Comparison of ENCODE assay signal across 29 cellular contexts in genomic region chr1:46087891-46088290, GRCh38. TPM values are rescaled to one million over a fixed set of nuclear protein-coding genes. Genes with fewer than 3 reads are reported as not detected.
DNase-seq lines count a peak whose midpoint lies in the region; ATAC-seq and TF ChIP-seq lines count a peak whose summit lies in the region.
"Had no signal": no experiment of that assay in that cellular context is flagged by ENCODE, and none has a peak within 500 bp of the region (broad histone marks: within the 10 kb centered on the region; RNA-seq: fewer than 3 reads in every experiment).

No MANE protein-coding gene starts in this region.

- H3K27ac ChIP-seq in GM23248: no peak overlapping the region
- H3K27ac ChIP-seq in right atrium auricular region: no peak overlapping the region
- H3K27ac ChIP-seq: A549, C4-2B, RWPE1, SK-N-MC had no signal

- H3K36me3 ChIP-seq in GM23248 (ENCODE audit: low read depth): no peaks in the 10 kb centered on the region
- no peaks in the 10 kb centered on the region for H3K36me3 ChIP-seq in right atrium auricular region

- no peaks in the 10 kb centered on the region for H3K79me2 ChIP-seq in GM23248 (ENCODE audit: insufficient read depth)

- no peaks in the 10 kb centered on the region for H3K9me2 ChIP-seq in GM23248 (ENCODE audit: insufficient read depth)

- H3K9me3 ChIP-seq in GM23248 (ENCODE audit: low read depth) (no peaks in the 10 kb centered on the region), T-helper 17 cell (ENCODE audit: control insufficient read depth, low read length, poor library complexity, severe bottlenecking) (no peaks in the 10 kb centered on the region), right atrium auricular region (no peaks in the 10 kb centered on the region)
- H3K9me3 ChIP-seq: A549, Caco-2 had no signal

- H3K4me1 Mint-ChIP-seq in T-helper 17 cell (peaks cover 5% of the 10 kb centered on the region), nephron progenitor cell (no peaks in the 10 kb centered on the region)
- H3K4me1 Mint-ChIP-seq: B cell, GM23338, IgD-negative memory B cell had no signal

- H3K27me3 Mint-ChIP-seq in T-helper 17 cell: peaks cover 14% of the 10 kb centered on the region
- no peaks in the 10 kb centered on the region for H3K27me3 Mint-ChIP-seq in nephron progenitor cell (ENCODE audit: low read depth, poor library complexity)
- H3K27me3 Mint-ChIP-seq: B cell, IgD-negative memory B cell had no signal

- H3K27me3 ChIP-seq in GM23248 (replicated peaks; ENCODE audit: insufficient read depth): no peaks in the 10 kb centered on the region
- no peaks in the 10 kb centered on the region for H3K27me3 ChIP-seq in right atrium auricular region

- H3K36me3 Mint-ChIP-seq in T-helper 17 cell (ENCODE audit: low read depth): peaks cover 6% of the 10 kb centered on the region
- H3K36me3 Mint-ChIP-seq in nephron progenitor cell (ENCODE audit: low read depth): peaks cover 68% of the 10 kb centered on the region
- H3K36me3 Mint-ChIP-seq: CD8-positive, alpha-beta T cell; IgD-negative memory B cell had no signal

- 88 to 92% methylated on average over 1 of the region's 1 CpG for WGBS in GM23248 (ENCODE audit: low coverage in 1 of 2, low lambda C conversion rate in 2 of 2, missing lambda C conversion rate in 2 of 2), 2 experiments

- DNase-seq in GM23248 (peak; percentile 1), T-helper 17 cell (no peak), fibroblast of mammary gland (ENCODE audit: low read depth) (peak; percentile 58), nephron progenitor cell (no peak), right atrium auricular region (ENCODE audit: low spot score) (no peak), NCI-H1092 (lab: John Stamatoyannopoulos, UW) (no peak), NCI-H2029 treated with DMSO at 0.1 percent for 48 hours (lab: John Stamatoyannopoulos, UW) (no peak)
- DNase-seq: Caco-2; CD8-positive, alpha-beta T cell; DMS 273 treated with DMSO at 0.1 percent for 48 hours; DMS79 treated with DMSO at 0.1 percent for 48 hours; H9; Karpas-422; MV-4-11; NCI-H1105 treated with DMSO at 0.1 percent for 48 hours; NCI-H146; NCI-H1930; NCI-H446; NCI-H526; SHP77 treated with DMSO at 0.1 percent for 48 hours had no signal

- no peak overlapping the region for H2AFZ ChIP-seq in GM23248
- H2AFZ ChIP-seq: GM23338 had no signal

- no peak overlapping the region for H3K4me2 ChIP-seq in GM23248 (ENCODE audit: unreplicated experiment)
- H3K4me2 ChIP-seq: A549, GM23338 had no signal

- in situ Hi-C loops in GM23248 (cut with MboI): no loop called here

- peaks cover 20% of the 10 kb centered on the region; the same call in 1 of the 2 replicates for H3F3A ChIP-seq in GM23248 (ENCODE audit: insufficient read depth)

- H3K4me3 Mint-ChIP-seq in T-helper 17 cell (no peak overlapping the region), nephron progenitor cell (no peak overlapping the region)
- H3K4me3 Mint-ChIP-seq: B cell; CD8-positive, alpha-beta T cell; GM23338; H9; IgD-negative memory B cell had no signal

- no peak for ATAC-seq in T-helper 17 cell
- no peak for ATAC-seq in GM19395 (IDR thresholded peaks at IDR 0.05; ENCODE audit: unreplicated experiment)
- ATAC-seq: A549; CD8-positive, alpha-beta T cell; GM23338; Panc1 had no signal

- H3K9me3 Mint-ChIP-seq in nephron progenitor cell: peaks cover 17% of the 10 kb centered on the region
- H3K9me3 Mint-ChIP-seq: CD8-positive, alpha-beta T cell; GM23338; H9 had no signal

- no peaks in the 10 kb centered on the region for H4K20me1 ChIP-seq in GM23248 (ENCODE audit: insufficient read depth)

- H3K4me3 ChIP-seq in GM23248: no peak overlapping the region
- no peak overlapping the region for H3K4me3 ChIP-seq in fibroblast of mammary gland (ENCODE audit: control insufficient read depth, low read depth, low read length)
- no peak overlapping the region for H3K4me3 ChIP-seq in right atrium auricular region
- H3K4me3 ChIP-seq: A549, GM23338, SK-N-MC had no signal

- peaks cover 17% of the 10 kb centered on the region for H3K4me1 ChIP-seq in GM23248 (ENCODE audit: insufficient read depth)
- H3K4me1 ChIP-seq in right atrium auricular region: peaks cover 0 to 11% of the 10 kb centered on the region in 2 donors
- H3K4me1 ChIP-seq: Caco-2 had no signal

- no peak overlapping the region for H3K9ac ChIP-seq in GM23248

- TF ChIP-seq CTCF in fibroblast of mammary gland (conservative IDR thresholded peaks at IDR 0.05; ENCODE audit: control insufficient read depth, insufficient read depth, low read depth, low read length): no peak
- no peak for TF ChIP-seq CTCF in nephron progenitor cell (IDR thresholded peaks at IDR 0.05)
- TF ChIP-seq CTCF in right atrium auricular region (IDR thresholded peaks at IDR 0.05): no peak

- H3K27ac Mint-ChIP-seq in T-helper 17 cell: peak overlapping the region; percentile 34
- peak overlapping the region; percentile 33 for H3K27ac Mint-ChIP-seq in nephron progenitor cell
- H3K27ac Mint-ChIP-seq: B cell; CD8-positive, alpha-beta T cell; GM23338; H9; IgD-negative memory B cell had no signal

RNA-seq across cellular contexts. Expression of gene PIK3R3, which starts 44.5 kb away (rescaled TPM):
- 0.76 and 1.9 TPM in 2 replicates for total RNA-seq in GM23248 (2014; rRNA removed; shearing (Covaris generic))
- polyA plus RNA-seq in GM23248 (2016; fragmentation: Nextera tagmentation; extraction: Ambion mirVana): 1.3 and 1.6 TPM in 2 replicates
- total RNA-seq in T-helper 17 cell (under 1 TPM; 0.32 to 0.47 TPM), right atrium auricular region (10 to 100 TPM; 24.3 to 35.3 TPM)

Comparison
In these comparisons a context has a peak if more than half of its experiments do, and no peak if none do; other contexts are left out.
1. DNase-seq: peak in GM23248 (single experiment) and fibroblast of mammary gland (single experiment); none in T-helper 17 cell (0 of 3), nephron progenitor cell (single experiment), right atrium auricular region (single experiment), NCI-H1092 (single experiment) and NCI-H2029 treated with DMSO at 0.1 percent for 48 hours (single experiment).